8 cellular contexts compared by ENCODE assay signal in genomic region chr16:74607310-74607966, GRCh38. TPM values are rescaled to one million over a fixed set of nuclear protein-coding genes. Genes with fewer than 3 reads are reported as not detected.
DNase-seq lines count a peak whose midpoint lies in the region; ATAC-seq and TF ChIP-seq lines count a peak whose summit lies in the region.

No MANE protein-coding gene starts in this region.

- H3K27ac ChIP-seq in GM23338 (ENCODE audit: low read depth) = peak overlapping the region; percentile 87
- peak overlapping the region; percentile 88 to 96 (median 95) for H3K27ac ChIP-seq in esophagus muscularis mucosa (replicated peaks in 1 of 4)

- H4K20me1 ChIP-seq in GM23338 (replicated peaks; ENCODE audit: insufficient read depth) = peaks cover 32% of the 10 kb centered on the region

- DNase-seq in NCI-H2029 treated with DMSO at 0.1 percent for 48 hours (lab: John Stamatoyannopoulos, UW) (peak; percentile 5), NCI-H2029 (lab: John Stamatoyannopoulos, UW) (no peak), GM23338 (ENCODE audit: low spot score) (no peak), NT2/D1 (ENCODE audit: low read depth, low spot score) (no peak), esophagus muscularis mucosa (ENCODE audit: extremely low spot score) (no peak), retina (peak; percentile 12), AG08396 (ENCODE audit: low spot score) (no peak), KG1 (lab: John Stamatoyannopoulos, UW) (no peak)

- 12% methylated on average over 14 of the region's 14 CpGs for WGBS in esophagus muscularis mucosa

- H3K79me2 ChIP-seq in GM23338 (replicated peaks; ENCODE audit: insufficient read depth) = peaks cover 43% of the 10 kb centered on the region

- H3K4me1 ChIP-seq in GM23338 (ENCODE audit: insufficient read depth) (peaks cover 33% of the 10 kb centered on the region), NT2/D1 (ENCODE audit: insufficient read depth, insufficient read length) (no peaks in the 10 kb centered on the region), esophagus muscularis mucosa (peaks cover 37 to 46% (median 42%) of the 10 kb centered on the region in 4 donors)

- peak overlapping the region; percentile 96 for H3K27ac Mint-ChIP-seq in GM23338

- peak overlapping the region; percentile 89 for H3K4me3 Mint-ChIP-seq in GM23338

- H3K27me3 ChIP-seq in GM23338 (ENCODE audit: insufficient read depth) = no peaks in the 10 kb centered on the region
- H3K27me3 ChIP-seq in NT2/D1 (ENCODE audit: insufficient read depth, insufficient read length) = no peaks in the 10 kb centered on the region
- H3K27me3 ChIP-seq in esophagus muscularis mucosa = no peaks in the 10 kb centered on the region

- intact Hi-C loops in esophagus muscularis mucosa (cut with DNase I) = no loop called here

- H3K36me3 Mint-ChIP-seq in GM23338 (ENCODE audit: low read depth) = no peaks in the 10 kb centered on the region; the same call in 1 of the 3 replicates

- H2AFZ ChIP-seq in GM23338 = peak overlapping the region; percentile 4; the same call in 1 of the 2 replicates

- H3K9me3 ChIP-seq in NT2/D1 (ENCODE audit: insufficient read depth, low read length) (no peaks in the 10 kb centered on the region), esophagus muscularis mucosa (no peaks in the 10 kb centered on the region)

- TF ChIP-seq POLR2A in esophagus muscularis mucosa (IDR thresholded peaks at IDR 0.05; ENCODE audit: low read depth) = no peak

- H3K4me3 ChIP-seq in GM23338 = peak overlapping the region; percentile 91
- peak overlapping the region; percentile 97 for H3K4me3 ChIP-seq in NT2/D1 (ENCODE audit: insufficient read length, low read depth)
- peak overlapping the region; percentile 71 to 96 (median 80) for H3K4me3 ChIP-seq in esophagus muscularis mucosa

- TF ChIP-seq EP300 in esophagus muscularis mucosa (IDR thresholded peaks at IDR 0.05) = no peak

- peak overlapping the region; percentile 97 for H3K4me2 ChIP-seq in GM23338

- no peaks in the 10 kb centered on the region for H3K9me2 ChIP-seq in GM23338 (ENCODE audit: insufficient read depth)

- H3K9me3 Mint-ChIP-seq in GM23338 = no peaks in the 10 kb centered on the region

- peaks cover 30% of the 10 kb centered on the region for H3K4me1 Mint-ChIP-seq in GM23338

- ATAC-seq in GM23338 = peak; percentile 65

- H3K36me3 ChIP-seq in GM23338 (ENCODE audit: insufficient read depth) (no peaks in the 10 kb centered on the region), NT2/D1 (ENCODE audit: insufficient read depth, insufficient read length, low read length) (peaks cover 4% of the 10 kb centered on the region), esophagus muscularis mucosa (no peaks in the 10 kb centered on the region)

- H3K27me3 Mint-ChIP-seq in GM23338 (ENCODE audit: insufficient read depth, low read depth, poor library complexity) = peaks cover 7% of the 10 kb centered on the region

- no peaks in the 10 kb centered on the region for H3F3A ChIP-seq in GM23338 (replicated peaks; ENCODE audit: low read depth)

- TF ChIP-seq CTCF in GM23338 (conservative IDR thresholded peaks at IDR 0.05; ENCODE audit: low read depth in 2 of 2) = no peak
- TF ChIP-seq CTCF in esophagus muscularis mucosa (IDR thresholded peaks at IDR 0.05) = no peak

- H3K9ac ChIP-seq in NT2/D1 (ENCODE audit: insufficient read length, low read depth) = peak overlapping the region; percentile 98

TF ChIP-seq in GM23338, 12 proteins besides CTCF, POLR2A, EP300 and RAD21:
- TF ChIP-seq POLR2AphosphoS5 (IDR thresholded peaks at IDR 0.05; ENCODE audit: low read depth) = 0 out of 2 replicates have a peak, but pooled peaks have one; percentile 18
- TF ChIP-seq STAT1 (IDR thresholded peaks at IDR 0.05; ENCODE audit: unreplicated experiment) = no peak
- TF ChIP-seq, protein P1, sequence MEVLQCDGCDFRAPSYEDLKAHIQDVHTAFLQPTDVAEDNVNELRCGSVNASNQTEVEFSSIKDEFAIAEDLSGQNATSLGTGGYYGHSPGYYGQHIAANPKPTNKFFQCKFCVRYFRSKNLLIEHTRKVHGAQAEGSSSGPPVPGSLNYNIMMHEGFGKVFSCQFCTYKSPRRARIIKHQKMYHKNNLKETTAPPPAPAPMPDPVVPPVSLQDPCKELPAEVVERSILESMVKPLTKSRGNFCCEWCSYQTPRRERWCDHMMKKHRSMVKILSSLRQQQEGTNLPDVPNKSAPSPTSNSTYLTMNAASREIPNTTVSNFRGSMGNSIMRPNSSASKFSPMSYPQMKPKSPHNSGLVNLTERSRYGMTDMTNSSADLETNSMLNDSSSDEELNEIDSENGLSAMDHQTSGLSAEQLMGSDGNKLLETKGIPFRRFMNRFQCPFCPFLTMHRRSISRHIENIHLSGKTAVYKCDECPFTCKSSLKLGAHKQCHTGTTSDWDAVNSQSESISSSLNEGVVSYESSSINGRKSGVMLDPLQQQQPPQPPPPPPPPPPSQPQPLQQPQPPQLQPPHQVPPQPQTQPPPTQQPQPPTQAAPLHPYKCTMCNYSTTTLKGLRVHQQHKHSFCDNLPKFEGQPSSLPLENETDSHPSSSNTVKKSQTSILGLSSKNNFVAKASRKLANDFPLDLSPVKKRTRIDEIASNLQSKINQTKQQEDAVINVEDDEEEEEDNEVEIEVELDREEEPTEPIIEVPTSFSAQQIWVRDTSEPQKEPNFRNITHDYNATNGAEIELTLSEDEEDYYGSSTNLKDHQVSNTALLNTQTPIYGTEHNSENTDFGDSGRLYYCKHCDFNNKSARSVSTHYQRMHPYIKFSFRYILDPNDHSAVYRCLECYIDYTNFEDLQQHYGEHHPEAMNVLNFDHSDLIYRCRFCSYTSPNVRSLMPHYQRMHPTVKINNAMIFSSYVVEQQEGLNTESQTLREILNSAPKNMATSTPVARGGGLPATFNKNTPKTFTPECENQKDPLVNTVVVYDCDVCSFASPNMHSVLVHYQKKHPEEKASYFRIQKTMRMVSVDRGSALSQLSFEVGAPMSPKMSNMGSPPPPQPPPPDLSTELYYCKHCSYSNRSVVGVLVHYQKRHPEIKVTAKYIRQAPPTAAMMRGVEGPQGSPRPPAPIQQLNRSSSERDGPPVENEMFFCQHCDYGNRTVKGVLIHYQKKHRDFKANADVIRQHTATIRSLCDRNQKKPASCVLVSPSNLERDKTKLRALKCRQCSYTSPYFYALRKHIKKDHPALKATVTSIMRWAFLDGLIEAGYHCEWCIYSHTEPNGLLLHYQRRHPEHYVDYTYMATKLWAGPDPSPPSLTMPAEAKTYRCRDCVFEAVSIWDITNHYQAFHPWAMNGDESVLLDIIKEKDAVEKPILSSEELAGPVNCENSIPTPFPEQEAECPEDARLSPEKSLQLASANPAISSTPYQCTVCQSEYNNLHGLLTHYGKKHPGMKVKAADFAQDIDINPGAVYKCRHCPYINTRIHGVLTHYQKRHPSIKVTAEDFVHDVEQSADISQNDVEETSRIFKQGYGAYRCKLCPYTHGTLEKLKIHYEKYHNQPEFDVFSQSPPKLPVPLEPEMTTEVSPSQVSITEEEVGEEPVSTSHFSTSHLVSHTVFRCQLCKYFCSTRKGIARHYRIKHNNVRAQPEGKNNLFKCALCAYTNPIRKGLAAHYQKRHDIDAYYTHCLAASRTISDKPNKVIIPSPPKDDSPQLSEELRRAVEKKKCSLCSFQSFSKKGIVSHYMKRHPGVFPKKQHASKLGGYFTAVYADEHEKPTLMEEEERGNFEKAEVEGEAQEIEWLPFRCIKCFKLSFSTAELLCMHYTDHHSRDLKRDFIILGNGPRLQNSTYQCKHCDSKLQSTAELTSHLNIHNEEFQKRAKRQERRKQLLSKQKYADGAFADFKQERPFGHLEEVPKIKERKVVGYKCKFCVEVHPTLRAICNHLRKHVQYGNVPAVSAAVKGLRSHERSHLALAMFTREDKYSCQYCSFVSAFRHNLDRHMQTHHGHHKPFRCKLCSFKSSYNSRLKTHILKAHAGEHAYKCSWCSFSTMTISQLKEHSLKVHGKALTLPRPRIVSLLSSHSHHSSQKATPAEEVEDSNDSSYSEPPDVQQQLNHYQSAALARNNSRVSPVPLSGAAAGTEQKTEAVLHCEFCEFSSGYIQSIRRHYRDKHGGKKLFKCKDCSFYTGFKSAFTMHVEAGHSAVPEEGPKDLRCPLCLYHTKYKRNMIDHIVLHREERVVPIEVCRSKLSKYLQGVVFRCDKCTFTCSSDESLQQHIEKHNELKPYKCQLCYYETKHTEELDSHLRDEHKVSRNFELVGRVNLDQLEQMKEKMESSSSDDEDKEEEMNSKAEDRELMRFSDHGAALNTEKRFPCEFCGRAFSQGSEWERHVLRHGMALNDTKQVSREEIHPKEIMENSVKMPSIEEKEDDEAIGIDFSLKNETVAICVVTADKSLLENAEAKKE (CRISPR knock-in tag; IDR thresholded peaks at IDR 0.05) = no peak
- TF ChIP-seq NANOG (IDR thresholded peaks at IDR 0.05; ENCODE audit: borderline replicate concordance) = no peak
- TF ChIP-seq JUNB (IDR thresholded peaks at IDR 0.05; ENCODE audit: unreplicated experiment) = no peak

RNA-seq across cellular contexts. Expression of gene GLG1, which starts 0.5 kb away (rescaled TPM):
- total RNA-seq in GM23338 (2014; rRNA removed; shearing (Covaris generic)) = 211 and 226 TPM in 2 replicates
- 58.8 and 61.2 TPM in 2 replicates for polyA plus RNA-seq in GM23338 (2016; fragmentation: Nextera tagmentation; extraction: Ambion mirVana)
- 100 to 1,000 TPM in 3 of 4 donors, 10 to 100 TPM in 1; 92.8 to 128 (median 121) TPM for total RNA-seq in esophagus muscularis mucosa

RNA-seq across cellular contexts. Expression of gene RFWD3, which starts 59.2 kb away (rescaled TPM):
- total RNA-seq in GM23338 (2014; rRNA removed; shearing (Covaris generic)) = 105 and 113 TPM in 2 replicates
- 27.6 and 28.1 TPM in 2 replicates for polyA plus RNA-seq in GM23338 (2016; fragmentation: Nextera tagmentation; extraction: Ambion mirVana)
- 10 to 100 TPM in 2 of 4 donors, 1 to 10 TPM in 2; 6.8 to 13.3 (median 10.1) TPM for total RNA-seq in esophagus muscularis mucosa

Comparison
In these comparisons a context has a peak if more than half of its experiments do, and no peak if none do; other contexts are left out.
1. DNase-seq: peak in NCI-H2029 treated with DMSO at 0.1 percent for 48 hours (single experiment) and retina (single experiment); none in NCI-H2029 (single experiment), GM23338 (single experiment), NT2/D1 (single experiment), esophagus muscularis mucosa (single experiment), AG08396 (single experiment) and KG1 (single experiment).
2. Peak in every context shown above with its lines, with median percentiles within 50 percentile points of each other: H3K4me3 ChIP-seq.